ENCODE assay signal across 8 cellular contexts in genomic region chrX:70133303-70134115, GRCh38. TPM values are rescaled to one million over a fixed set of nuclear protein-coding genes. Genes with fewer than 3 reads are reported as not detected.
DNase-seq lines count a peak whose midpoint lies in the region; ATAC-seq and TF ChIP-seq lines count a peak whose summit lies in the region.

TSS of gene IGBP1 (plus strand) at chrX:70133447. CDS start at chrX:70133948, 501 bp downstream.

- H3K27ac ChIP-seq in left ventricle myocardium inferior (replicated peaks) (peak within 1 kb of the TSS; percentile 87), prostate gland (peak within 1 kb of the TSS; percentile 75 to 76), urinary bladder (ENCODE audit: low read depth) (peak within 1 kb of the TSS; percentile 71)

- TF ChIP-seq CTCF in GM13976 (IDR thresholded peaks at IDR 0.05; ENCODE audit: borderline replicate concordance, control extremely low read depth, extremely low read depth, insufficient read depth, missing control alignments) (peak; percentile 40), left ventricle myocardium inferior (IDR thresholded peaks at IDR 0.05; ENCODE audit: borderline replicate concordance) (peak; percentile 64), prostate gland (IDR thresholded peaks at IDR 0.05) (peak; percentile 26 to 62 (median 51))

- intact Hi-C loops in T-helper 1 cell treated with Interleukin-12 subunit alpha and Interleukin-12 subunit beta and Interleukin-4 antibody, amounts not matched to agents 30 ng/mL and 1 ng/mL, for 36 hours (cut with micrococcal nuclease), result loop anchor here (1.0 to 10.0 kb wide), 16 partner anchors 37 to 1305 kb away; partner anchors contain the start of genes IL2RG, MED12, PDZD11 and PJA1
- intact Hi-C loops in left ventricle myocardium inferior (cut with micrococcal nuclease) (no loop called here), prostate gland (cut with DNase I) (loop anchor here (5.0 kb wide), 1 partner anchor 299 kb away; no protein-coding TSS in a partner anchor)

- peaks cover 25% of the 10 kb centered on the region for H3K4me1 ChIP-seq in left ventricle myocardium inferior
- H3K4me1 ChIP-seq in prostate gland (replicated peaks), result no peaks in the 10 kb centered on the region
- no peaks in the 10 kb centered on the region for H3K4me1 ChIP-seq in urinary bladder (ENCODE audit: insufficient read depth)

- WGBS in prostate gland, result 0% methylated on average over 35 of the region's 59 CpGs
- under 1% methylated on average over 59 of the region's 59 CpGs for WGBS in urinary bladder

- H3K36me3 ChIP-seq in left ventricle myocardium inferior (no peaks in the 10 kb centered on the region), prostate gland (no peaks in the 10 kb centered on the region), urinary bladder (ENCODE audit: insufficient read depth) (no peaks in the 10 kb centered on the region)

- no peak for TF ChIP-seq POLR2A in prostate gland (IDR thresholded peaks at IDR 0.05)

- in situ Hi-C loops in GM13976 (cut with MboI; ENCODE audit: low sequenced_read_pairs, unreplicated experiment), result no loop called here

- DNase-seq in GM13976 (ENCODE audit: low spot score), result peak; percentile 78
- DNase-seq in NCI-H1436 treated with DMSO at 0.1 percent for 48 hours (lab: John Stamatoyannopoulos, UW), result peak; percentile 93
- peak; percentile 88 for DNase-seq in amniotic epithelial cell (ENCODE audit: low read depth)
- DNase-seq in left ventricle myocardium inferior, result peak; percentile 79
- peak; percentile 79 for DNase-seq in prostate gland (ENCODE audit: low spot score)

- ATAC-seq in HG02852 (IDR thresholded peaks at IDR 0.05; ENCODE audit: unreplicated experiment), result peak; percentile 91

- no peaks in the 10 kb centered on the region for H3K27me3 ChIP-seq in left ventricle myocardium inferior (ENCODE audit: low read depth)
- no peaks in the 10 kb centered on the region for H3K27me3 ChIP-seq in prostate gland (replicated peaks; ENCODE audit: insufficient read depth)

- peak within 1 kb of the TSS; percentile 85 for H3K4me3 ChIP-seq in left ventricle myocardium inferior
- peak within 1 kb of the TSS; percentile 52 for H3K4me3 ChIP-seq in prostate gland
- peak within 1 kb of the TSS; percentile 64 for H3K4me3 ChIP-seq in urinary bladder (ENCODE audit: low read depth, low read length)

- no peaks in the 10 kb centered on the region for H3K9me3 ChIP-seq in left ventricle myocardium inferior (replicated peaks)
- no peaks in the 10 kb centered on the region for H3K9me3 ChIP-seq in prostate gland

RNA-seq across cellular contexts. Expression of gene IGBP1, which starts in this region (rescaled TPM):
- 41.2 and 45.3 TPM in 2 replicates for total RNA-seq in T-helper 1 cell treated with Interleukin-12 subunit alpha and Interleukin-12 subunit beta and Interleukin-4 antibody, amounts not matched to agents 30 ng/mL and 1 ng/mL, for 36 hours
- total RNA-seq in left ventricle myocardium inferior (50.9 TPM), prostate gland (10 to 100 TPM; 54.9 to 62.6 TPM), urinary bladder (65.5 TPM)
- 77.0 TPM for polyA plus RNA-seq in urinary bladder

Comparison
In these comparisons a context has a peak if more than half of its experiments do, and no peak if none do; other contexts are left out.
1. Peak in every context shown above with its lines: DNase-seq, ATAC-seq, H3K4me3 ChIP-seq and H3K27ac ChIP-seq.